Comparison of ENCODE assay signal across 23 cellular contexts in the genomic region with DNA sequence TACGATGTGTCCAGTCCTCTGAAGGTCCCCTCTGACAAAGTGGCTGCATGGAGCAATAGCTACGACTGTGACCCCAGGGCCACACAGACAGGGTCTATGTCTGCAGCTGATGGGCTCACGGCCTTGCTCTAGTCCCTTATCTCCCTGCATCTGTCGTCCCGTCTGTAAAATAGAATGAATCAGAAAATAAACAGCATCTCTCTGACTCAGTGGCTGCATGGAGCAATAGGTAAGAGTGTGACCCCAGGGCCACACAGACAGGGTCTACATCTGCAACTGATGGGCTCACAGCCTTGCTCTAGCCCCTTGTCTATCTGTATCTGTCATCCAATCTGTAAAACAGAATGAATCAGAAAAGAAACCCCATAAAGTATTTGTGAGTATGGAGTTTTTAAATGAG.
DNase-seq lines count a peak whose midpoint lies in the region; ATAC-seq, FAIRE-seq and TF ChIP-seq lines count a peak whose summit lies in the region.
"Had no signal": no experiment of that assay in that cellular context is flagged by ENCODE, and none has a peak within 500 bp of the region (broad histone marks: within the 10 kb centered on the region; RNA-seq: fewer than 3 reads in every experiment).

No MANE protein-coding gene starts in this region.

- H3K9me1 ChIP-seq in K562 (ENCODE audit: control insufficient read depth, insufficient read depth, low read length) = no peaks in the 10 kb centered on the region

- POLR2A ChIA-PET in K562 (lab: Yijun Ruan, JAX) = no interaction called here
- POLR2A ChIA-PET in activated CD8-positive, alpha-beta T cell treated with anti-CD3 and anti-CD28 coated beads for 36 hours (lab: Charles Lee) = no interaction called here

- 0% methylated on average over 5 of the region's 5 CpGs for whole genome bisulfite sequencing in K562 (ENCODE audit: insufficient coverage, low coverage, missing lambda C conversion rate)

- no peak overlapping the region for H3K9ac ChIP-seq in K562 (ENCODE audit: insufficient read depth in 1 of 2, low read depth in 2 of 2, low read length in 2 of 2)

- no peaks in the 10 kb centered on the region for H3K9me3 Mint-ChIP-seq in activated CD8-positive, alpha-beta T cell treated with anti-CD3 and anti-CD28 coated beads for 36 hours
- H3K9me3 Mint-ChIP-seq: T-cell had no signal

- no peak for TF ChIP-seq POLR2A in K562 (conservative IDR thresholded peaks at IDR 0.05)

- DNase-seq in ELR (ENCODE audit: low read depth) (peak; percentile 78), NCI-H460 (ENCODE audit: extremely low read depth, low read depth) (peak; percentile 76), K562 (ENCODE audit: extremely low read depth in 1 of 4, low spot score in 3 of 4) (no peak), iris pigment epithelial cell (ENCODE audit: low read depth) (peak; percentile 55), activated gamma-delta T cell treated with Interleukin-2 at 50 U/mL for 16 hours (no peak)
- no peak for DNase-seq in activated CD8-positive, alpha-beta T cell treated with anti-CD3 and anti-CD28 coated beads for 36 hours
- DNase-seq: C1 segment of cervical spinal cord; CD8-positive, alpha-beta memory T cell; DMS79; KBM-7; MV-4-11; NCI-H1417; NCI-H187 treated with DMSO at 0.1 percent for 48 hours; NCI-H69; Peyer's patch; T-cell had no signal

- no peaks in the 10 kb centered on the region for H3K36me3 Mint-ChIP-seq in activated CD8-positive, alpha-beta T cell treated with anti-CD3 and anti-CD28 coated beads for 36 hours (ENCODE audit: low read depth)
- H3K36me3 Mint-ChIP-seq: CD8-positive, alpha-beta memory T cell; T-cell had no signal

- no peaks in the 10 kb centered on the region for H3K4me1 Mint-ChIP-seq in activated CD8-positive, alpha-beta T cell treated with anti-CD3 and anti-CD28 coated beads for 36 hours (ENCODE audit: low read depth)
- H3K4me1 Mint-ChIP-seq: CD8-positive, alpha-beta memory T cell; T-cell had no signal

- H3K27me3 ChIP-seq in K562 (ENCODE audit: control insufficient read depth in 2 of 2, insufficient read depth in 2 of 2, low read length in 2 of 2) = peaks cover 20 to 40% of the 10 kb centered on the region in 2 experiments
- H3K27me3 ChIP-seq: Peyer's patch had no signal

- peaks cover 3% of the 10 kb centered on the region for H3K27me3 Mint-ChIP-seq in activated CD8-positive, alpha-beta T cell treated with anti-CD3 and anti-CD28 coated beads for 36 hours

- H3K4me1 ChIP-seq in K562 (replicated peaks in 1 of 2; ENCODE audit: control insufficient read depth in 2 of 2, insufficient read depth in 2 of 2, low read length in 2 of 2) = no peaks in the 10 kb centered on the region; a peak in 1 of 5 replicates
- H3K4me1 ChIP-seq: HAP-1, Peyer's patch had no signal

- CTCF ChIA-PET in K562 (lab: Yijun Ruan, JAX; ENCODE audit: low intra/inter-chr PET ratio) = no interaction called here
- CTCF ChIA-PET in activated CD8-positive, alpha-beta T cell treated with anti-CD3 and anti-CD28 coated beads for 36 hours (lab: Charles Lee) = interaction anchor here (1.9 kb wide), 1 partner anchor 125 kb away, joined by 4 read pairs; no protein-coding TSS in a partner anchor

- H3K27ac Mint-ChIP-seq in activated CD8-positive, alpha-beta T cell treated with anti-CD3 and anti-CD28 coated beads for 36 hours = no peak overlapping the region
- H3K27ac Mint-ChIP-seq: CD8-positive, alpha-beta memory T cell; T-cell had no signal

- BruUV-seq in K562 (replicated peaks; lab: Mats Ljungman, UMichigan) = no TSS peak

- no peak overlapping the region for H3K4me3 Mint-ChIP-seq in activated CD8-positive, alpha-beta T cell treated with anti-CD3 and anti-CD28 coated beads for 36 hours
- H3K4me3 Mint-ChIP-seq: CD8-positive, alpha-beta memory T cell; T-cell had no signal

- intact Hi-C loops in K562 (cut with micrococcal nuclease) = no loop called here
- intact Hi-C loops in activated CD8-positive, alpha-beta T cell treated with anti-CD3 and anti-CD28 coated beads for 36 hours (cut with micrococcal nuclease) = no loop called here

- no peaks in the 10 kb centered on the region for H4K20me1 ChIP-seq in K562 (replicated peaks; ENCODE audit: control insufficient read depth, insufficient read depth, low read length)

- no peak for TF ChIP-seq RAD21 in K562 (CRISPR knock-in tag; conservative IDR thresholded peaks at IDR 0.05 in 1 of 2, IDR thresholded peaks at IDR 0.05 in 1 of 2)

- H3K36me3 ChIP-seq in K562 (ENCODE audit: control insufficient read depth, insufficient read depth, low read length) = no peaks in the 10 kb centered on the region
- H3K36me3 ChIP-seq: HAP-1, Peyer's patch had no signal

- no peak for FAIRE-seq in K562 (lab: Jason Lieb, UNC)
- FAIRE-seq: D721Med, G401.6 had no signal

- no peaks in the 10 kb centered on the region for H3K79me2 ChIP-seq in K562 (ENCODE audit: control insufficient read depth, insufficient read depth, low read length)

- H3K4me3 ChIP-seq in K562 = no peak overlapping the region
- H3K4me3 ChIP-seq: HAP-1, Peyer's patch, SK-N-MC had no signal

- TF ChIP-seq CTCF in K562 (IDR thresholded peaks at IDR 0.05 in 2 of 3, conservative IDR thresholded peaks at IDR 0.05 in 1 of 3; ENCODE audit: insufficient read depth in 2 of 3, low read depth in 1 of 3, low read length in 3 of 3) = no peak
- TF ChIP-seq CTCF in activated CD8-positive, alpha-beta T cell treated with anti-CD3 and anti-CD28 coated beads for 36 hours (IDR thresholded peaks at IDR 0.05) = no peak

- ATAC-seq in K562 = no peak
- ATAC-seq in HG02840 (IDR thresholded peaks at IDR 0.05; ENCODE audit: low FRiP score, unreplicated experiment) = no peak
- no peak for ATAC-seq in GM19351 (IDR thresholded peaks at IDR 0.05; ENCODE audit: unreplicated experiment)
- no peak for ATAC-seq in activated CD8-positive, alpha-beta T cell treated with anti-CD3 and anti-CD28 coated beads for 36 hours
- ATAC-seq: Right ventricle myocardium inferior, T-cell had no signal

- H3K9me3 ChIP-seq in K562 (replicated peaks; ENCODE audit: control insufficient read depth, insufficient read depth, low read depth, low read length) = no peaks in the 10 kb centered on the region
- H3K9me3 ChIP-seq: HAP-1, Peyer's patch had no signal

- no peak for TF ChIP-seq EP300 in K562 (IDR thresholded peaks at IDR 0.05; ENCODE audit: low read length)

- in situ Hi-C loops in K562 (cut with MboI) = no loop called here

- H3K4me2 ChIP-seq in K562 (ENCODE audit: insufficient read depth, low read length) = no peak overlapping the region

- no peak overlapping the region for H3K27ac ChIP-seq in K562 (ENCODE audit: extremely low read depth, low read depth, low read length)
- H3K27ac ChIP-seq: Peyer's patch, SK-N-MC had no signal

- no peak overlapping the region for H2AFZ ChIP-seq in K562 (ENCODE audit: low read depth, low read length)

TF ChIP-seq in K562, 482 proteins besides CTCF, POLR2A, EP300 and RAD21:
- TF ChIP-seq FOSL1 (tag; conservative IDR thresholded peaks at IDR 0.05) = peak; percentile 51
- TF ChIP-seq, protein P1, sequence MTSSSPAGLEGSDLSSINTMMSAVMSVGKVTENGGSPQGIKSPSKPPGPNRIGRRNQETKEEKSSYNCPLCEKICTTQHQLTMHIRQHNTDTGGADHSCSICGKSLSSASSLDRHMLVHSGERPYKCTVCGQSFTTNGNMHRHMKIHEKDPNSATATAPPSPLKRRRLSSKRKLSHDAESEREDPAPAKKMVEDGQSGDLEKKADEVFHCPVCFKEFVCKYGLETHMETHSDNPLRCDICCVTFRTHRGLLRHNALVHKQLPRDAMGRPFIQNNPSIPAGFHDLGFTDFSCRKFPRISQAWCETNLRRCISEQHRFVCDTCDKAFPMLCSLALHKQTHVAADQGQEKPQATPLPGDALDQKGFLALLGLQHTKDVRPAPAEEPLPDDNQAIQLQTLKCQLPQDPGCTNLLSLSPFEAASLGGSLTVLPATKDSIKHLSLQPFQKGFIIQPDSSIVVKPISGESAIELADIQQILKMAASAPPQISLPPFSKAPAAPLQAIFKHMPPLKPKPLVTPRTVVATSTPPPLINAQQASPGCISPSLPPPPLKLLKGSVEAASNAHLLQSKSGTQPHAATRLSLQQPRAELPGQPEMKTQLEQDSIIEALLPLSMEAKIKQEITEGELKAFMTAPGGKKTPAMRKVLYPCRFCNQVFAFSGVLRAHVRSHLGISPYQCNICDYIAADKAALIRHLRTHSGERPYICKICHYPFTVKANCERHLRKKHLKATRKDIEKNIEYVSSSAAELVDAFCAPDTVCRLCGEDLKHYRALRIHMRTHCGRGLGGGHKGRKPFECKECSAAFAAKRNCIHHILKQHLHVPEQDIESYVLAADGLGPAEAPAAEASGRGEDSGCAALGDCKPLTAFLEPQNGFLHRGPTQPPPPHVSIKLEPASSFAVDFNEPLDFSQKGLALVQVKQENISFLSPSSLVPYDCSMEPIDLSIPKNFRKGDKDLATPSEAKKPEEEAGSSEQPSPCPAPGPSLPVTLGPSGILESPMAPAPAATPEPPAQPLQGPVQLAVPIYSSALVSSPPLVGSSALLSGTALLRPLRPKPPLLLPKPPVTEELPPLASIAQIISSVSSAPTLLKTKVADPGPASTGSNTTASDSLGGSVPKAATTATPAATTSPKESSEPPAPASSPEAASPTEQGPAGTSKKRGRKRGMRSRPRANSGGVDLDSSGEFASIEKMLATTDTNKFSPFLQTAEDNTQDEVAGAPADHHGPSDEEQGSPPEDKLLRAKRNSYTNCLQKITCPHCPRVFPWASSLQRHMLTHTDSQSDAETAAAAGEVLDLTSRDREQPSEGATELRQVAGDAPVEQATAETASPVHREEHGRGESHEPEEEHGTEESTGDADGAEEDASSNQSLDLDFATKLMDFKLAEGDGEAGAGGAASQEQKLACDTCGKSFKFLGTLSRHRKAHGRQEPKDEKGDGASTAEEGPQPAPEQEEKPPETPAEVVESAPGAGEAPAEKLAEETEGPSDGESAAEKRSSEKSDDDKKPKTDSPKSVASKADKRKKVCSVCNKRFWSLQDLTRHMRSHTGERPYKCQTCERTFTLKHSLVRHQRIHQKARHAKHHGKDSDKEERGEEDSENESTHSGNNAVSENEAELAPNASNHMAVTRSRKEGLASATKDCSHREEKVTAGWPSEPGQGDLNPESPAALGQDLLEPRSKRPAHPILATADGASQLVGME (CRISPR knock-in tag; IDR thresholded peaks at IDR 0.05) = no peak

Comparison
In these comparisons a context has a peak if more than half of its experiments do, and no peak if none do; other contexts are left out.
1. DNase-seq: peak in ELR (single experiment), NCI-H460 (single experiment) and iris pigment epithelial cell (single experiment); none in K562 (0 of 4), activated gamma-delta T cell treated with Interleukin-2 at 50 U/mL for 16 hours (single experiment) and activated CD8-positive, alpha-beta T cell treated with anti-CD3 and anti-CD28 coated beads for 36 hours (single experiment).